ENCODE assay signal across 2 cellular contexts in the genomic region with DNA sequence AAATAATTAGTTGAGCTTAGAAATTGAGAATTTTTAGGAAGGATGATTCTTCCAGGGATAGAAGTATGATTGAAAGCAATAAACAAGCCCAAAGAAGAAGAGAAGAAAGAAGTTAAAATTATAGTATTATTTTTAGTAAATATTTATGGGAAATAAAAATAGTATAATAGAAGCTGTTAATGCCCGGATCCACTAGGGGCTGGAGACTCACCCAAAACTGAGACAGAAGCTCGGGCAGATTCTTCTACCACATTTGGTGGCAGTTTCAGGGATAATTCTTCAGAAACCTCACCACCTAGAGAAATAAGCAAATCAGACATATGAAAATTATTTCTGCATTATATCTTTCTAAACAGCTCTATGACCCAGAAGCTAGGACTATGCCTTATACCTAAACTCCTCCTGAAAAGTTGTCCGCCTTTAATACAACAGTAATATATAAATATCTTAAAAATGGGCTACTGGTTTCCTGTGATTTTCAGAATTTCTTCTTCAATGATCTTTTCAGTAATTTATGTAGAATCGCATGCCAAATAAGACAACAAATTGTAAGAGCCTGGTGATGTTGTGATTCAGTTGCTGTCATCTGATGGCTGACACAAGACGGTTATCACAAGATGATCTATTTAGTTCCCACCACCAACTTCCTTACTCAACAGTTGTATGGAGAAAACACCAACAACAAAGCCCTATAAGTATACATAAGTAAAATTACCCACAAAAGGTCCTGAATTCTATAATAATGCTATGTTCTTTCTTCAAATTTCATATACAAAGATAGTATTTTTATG.
TF ChIP-seq lines count a peak whose summit lies in the region.

No MANE protein-coding gene starts in this region.

TF ChIP-seq in GM23338, 12 proteins besides CTCF, POLR2A, EP300 and RAD21 (continues in another document):
- TF ChIP-seq, protein P1, sequence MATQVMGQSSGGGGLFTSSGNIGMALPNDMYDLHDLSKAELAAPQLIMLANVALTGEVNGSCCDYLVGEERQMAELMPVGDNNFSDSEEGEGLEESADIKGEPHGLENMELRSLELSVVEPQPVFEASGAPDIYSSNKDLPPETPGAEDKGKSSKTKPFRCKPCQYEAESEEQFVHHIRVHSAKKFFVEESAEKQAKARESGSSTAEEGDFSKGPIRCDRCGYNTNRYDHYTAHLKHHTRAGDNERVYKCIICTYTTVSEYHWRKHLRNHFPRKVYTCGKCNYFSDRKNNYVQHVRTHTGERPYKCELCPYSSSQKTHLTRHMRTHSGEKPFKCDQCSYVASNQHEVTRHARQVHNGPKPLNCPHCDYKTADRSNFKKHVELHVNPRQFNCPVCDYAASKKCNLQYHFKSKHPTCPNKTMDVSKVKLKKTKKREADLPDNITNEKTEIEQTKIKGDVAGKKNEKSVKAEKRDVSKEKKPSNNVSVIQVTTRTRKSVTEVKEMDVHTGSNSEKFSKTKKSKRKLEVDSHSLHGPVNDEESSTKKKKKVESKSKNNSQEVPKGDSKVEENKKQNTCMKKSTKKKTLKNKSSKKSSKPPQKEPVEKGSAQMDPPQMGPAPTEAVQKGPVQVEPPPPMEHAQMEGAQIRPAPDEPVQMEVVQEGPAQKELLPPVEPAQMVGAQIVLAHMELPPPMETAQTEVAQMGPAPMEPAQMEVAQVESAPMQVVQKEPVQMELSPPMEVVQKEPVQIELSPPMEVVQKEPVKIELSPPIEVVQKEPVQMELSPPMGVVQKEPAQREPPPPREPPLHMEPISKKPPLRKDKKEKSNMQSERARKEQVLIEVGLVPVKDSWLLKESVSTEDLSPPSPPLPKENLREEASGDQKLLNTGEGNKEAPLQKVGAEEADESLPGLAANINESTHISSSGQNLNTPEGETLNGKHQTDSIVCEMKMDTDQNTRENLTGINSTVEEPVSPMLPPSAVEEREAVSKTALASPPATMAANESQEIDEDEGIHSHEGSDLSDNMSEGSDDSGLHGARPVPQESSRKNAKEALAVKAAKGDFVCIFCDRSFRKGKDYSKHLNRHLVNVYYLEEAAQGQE (IDR thresholded peaks at IDR 0.05; ENCODE audit: unreplicated experiment): no peak
- TF ChIP-seq, protein P2, sequence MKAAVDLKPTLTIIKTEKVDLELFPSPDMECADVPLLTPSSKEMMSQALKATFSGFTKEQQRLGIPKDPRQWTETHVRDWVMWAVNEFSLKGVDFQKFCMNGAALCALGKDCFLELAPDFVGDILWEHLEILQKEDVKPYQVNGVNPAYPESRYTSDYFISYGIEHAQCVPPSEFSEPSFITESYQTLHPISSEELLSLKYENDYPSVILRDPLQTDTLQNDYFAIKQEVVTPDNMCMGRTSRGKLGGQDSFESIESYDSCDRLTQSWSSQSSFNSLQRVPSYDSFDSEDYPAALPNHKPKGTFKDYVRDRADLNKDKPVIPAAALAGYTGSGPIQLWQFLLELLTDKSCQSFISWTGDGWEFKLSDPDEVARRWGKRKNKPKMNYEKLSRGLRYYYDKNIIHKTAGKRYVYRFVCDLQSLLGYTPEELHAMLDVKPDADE (IDR thresholded peaks at IDR 0.05): no peak
- TF ChIP-seq EZH2phosphoT487 (IDR thresholded peaks at IDR 0.05; ENCODE audit: unreplicated experiment) (no peak), NANOG (IDR thresholded peaks at IDR 0.05; ENCODE audit: borderline replicate concordance) (no peak), CREB1 (CRISPR knock-in tag; IDR thresholded peaks at IDR 0.05; ENCODE audit: low read depth) (no peak), POLR2AphosphoS5 (IDR thresholded peaks at IDR 0.05; ENCODE audit: low read depth) (no peak)
- TF ChIP-seq, protein P3, sequence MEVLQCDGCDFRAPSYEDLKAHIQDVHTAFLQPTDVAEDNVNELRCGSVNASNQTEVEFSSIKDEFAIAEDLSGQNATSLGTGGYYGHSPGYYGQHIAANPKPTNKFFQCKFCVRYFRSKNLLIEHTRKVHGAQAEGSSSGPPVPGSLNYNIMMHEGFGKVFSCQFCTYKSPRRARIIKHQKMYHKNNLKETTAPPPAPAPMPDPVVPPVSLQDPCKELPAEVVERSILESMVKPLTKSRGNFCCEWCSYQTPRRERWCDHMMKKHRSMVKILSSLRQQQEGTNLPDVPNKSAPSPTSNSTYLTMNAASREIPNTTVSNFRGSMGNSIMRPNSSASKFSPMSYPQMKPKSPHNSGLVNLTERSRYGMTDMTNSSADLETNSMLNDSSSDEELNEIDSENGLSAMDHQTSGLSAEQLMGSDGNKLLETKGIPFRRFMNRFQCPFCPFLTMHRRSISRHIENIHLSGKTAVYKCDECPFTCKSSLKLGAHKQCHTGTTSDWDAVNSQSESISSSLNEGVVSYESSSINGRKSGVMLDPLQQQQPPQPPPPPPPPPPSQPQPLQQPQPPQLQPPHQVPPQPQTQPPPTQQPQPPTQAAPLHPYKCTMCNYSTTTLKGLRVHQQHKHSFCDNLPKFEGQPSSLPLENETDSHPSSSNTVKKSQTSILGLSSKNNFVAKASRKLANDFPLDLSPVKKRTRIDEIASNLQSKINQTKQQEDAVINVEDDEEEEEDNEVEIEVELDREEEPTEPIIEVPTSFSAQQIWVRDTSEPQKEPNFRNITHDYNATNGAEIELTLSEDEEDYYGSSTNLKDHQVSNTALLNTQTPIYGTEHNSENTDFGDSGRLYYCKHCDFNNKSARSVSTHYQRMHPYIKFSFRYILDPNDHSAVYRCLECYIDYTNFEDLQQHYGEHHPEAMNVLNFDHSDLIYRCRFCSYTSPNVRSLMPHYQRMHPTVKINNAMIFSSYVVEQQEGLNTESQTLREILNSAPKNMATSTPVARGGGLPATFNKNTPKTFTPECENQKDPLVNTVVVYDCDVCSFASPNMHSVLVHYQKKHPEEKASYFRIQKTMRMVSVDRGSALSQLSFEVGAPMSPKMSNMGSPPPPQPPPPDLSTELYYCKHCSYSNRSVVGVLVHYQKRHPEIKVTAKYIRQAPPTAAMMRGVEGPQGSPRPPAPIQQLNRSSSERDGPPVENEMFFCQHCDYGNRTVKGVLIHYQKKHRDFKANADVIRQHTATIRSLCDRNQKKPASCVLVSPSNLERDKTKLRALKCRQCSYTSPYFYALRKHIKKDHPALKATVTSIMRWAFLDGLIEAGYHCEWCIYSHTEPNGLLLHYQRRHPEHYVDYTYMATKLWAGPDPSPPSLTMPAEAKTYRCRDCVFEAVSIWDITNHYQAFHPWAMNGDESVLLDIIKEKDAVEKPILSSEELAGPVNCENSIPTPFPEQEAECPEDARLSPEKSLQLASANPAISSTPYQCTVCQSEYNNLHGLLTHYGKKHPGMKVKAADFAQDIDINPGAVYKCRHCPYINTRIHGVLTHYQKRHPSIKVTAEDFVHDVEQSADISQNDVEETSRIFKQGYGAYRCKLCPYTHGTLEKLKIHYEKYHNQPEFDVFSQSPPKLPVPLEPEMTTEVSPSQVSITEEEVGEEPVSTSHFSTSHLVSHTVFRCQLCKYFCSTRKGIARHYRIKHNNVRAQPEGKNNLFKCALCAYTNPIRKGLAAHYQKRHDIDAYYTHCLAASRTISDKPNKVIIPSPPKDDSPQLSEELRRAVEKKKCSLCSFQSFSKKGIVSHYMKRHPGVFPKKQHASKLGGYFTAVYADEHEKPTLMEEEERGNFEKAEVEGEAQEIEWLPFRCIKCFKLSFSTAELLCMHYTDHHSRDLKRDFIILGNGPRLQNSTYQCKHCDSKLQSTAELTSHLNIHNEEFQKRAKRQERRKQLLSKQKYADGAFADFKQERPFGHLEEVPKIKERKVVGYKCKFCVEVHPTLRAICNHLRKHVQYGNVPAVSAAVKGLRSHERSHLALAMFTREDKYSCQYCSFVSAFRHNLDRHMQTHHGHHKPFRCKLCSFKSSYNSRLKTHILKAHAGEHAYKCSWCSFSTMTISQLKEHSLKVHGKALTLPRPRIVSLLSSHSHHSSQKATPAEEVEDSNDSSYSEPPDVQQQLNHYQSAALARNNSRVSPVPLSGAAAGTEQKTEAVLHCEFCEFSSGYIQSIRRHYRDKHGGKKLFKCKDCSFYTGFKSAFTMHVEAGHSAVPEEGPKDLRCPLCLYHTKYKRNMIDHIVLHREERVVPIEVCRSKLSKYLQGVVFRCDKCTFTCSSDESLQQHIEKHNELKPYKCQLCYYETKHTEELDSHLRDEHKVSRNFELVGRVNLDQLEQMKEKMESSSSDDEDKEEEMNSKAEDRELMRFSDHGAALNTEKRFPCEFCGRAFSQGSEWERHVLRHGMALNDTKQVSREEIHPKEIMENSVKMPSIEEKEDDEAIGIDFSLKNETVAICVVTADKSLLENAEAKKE (CRISPR knock-in tag; IDR thresholded peaks at IDR 0.05): no peak

TF ChIP-seq in HepG2, 621 proteins besides CTCF, POLR2A, EP300 and RAD21 (continued from another document and continues in another):
- peak; percentile 82 for TF ChIP-seq RBFOX2 (IDR thresholded peaks at IDR 0.05; ENCODE audit: low read depth, low read length)
- TF ChIP-seq, protein P4, sequence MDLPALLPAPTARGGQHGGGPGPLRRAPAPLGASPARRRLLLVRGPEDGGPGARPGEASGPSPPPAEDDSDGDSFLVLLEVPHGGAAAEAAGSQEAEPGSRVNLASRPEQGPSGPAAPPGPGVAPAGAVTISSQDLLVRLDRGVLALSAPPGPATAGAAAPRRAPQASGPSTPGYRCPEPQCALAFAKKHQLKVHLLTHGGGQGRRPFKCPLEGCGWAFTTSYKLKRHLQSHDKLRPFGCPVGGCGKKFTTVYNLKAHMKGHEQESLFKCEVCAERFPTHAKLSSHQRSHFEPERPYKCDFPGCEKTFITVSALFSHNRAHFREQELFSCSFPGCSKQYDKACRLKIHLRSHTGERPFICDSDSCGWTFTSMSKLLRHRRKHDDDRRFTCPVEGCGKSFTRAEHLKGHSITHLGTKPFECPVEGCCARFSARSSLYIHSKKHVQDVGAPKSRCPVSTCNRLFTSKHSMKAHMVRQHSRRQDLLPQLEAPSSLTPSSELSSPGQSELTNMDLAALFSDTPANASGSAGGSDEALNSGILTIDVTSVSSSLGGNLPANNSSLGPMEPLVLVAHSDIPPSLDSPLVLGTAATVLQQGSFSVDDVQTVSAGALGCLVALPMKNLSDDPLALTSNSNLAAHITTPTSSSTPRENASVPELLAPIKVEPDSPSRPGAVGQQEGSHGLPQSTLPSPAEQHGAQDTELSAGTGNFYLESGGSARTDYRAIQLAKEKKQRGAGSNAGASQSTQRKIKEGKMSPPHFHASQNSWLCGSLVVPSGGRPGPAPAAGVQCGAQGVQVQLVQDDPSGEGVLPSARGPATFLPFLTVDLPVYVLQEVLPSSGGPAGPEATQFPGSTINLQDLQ (CRISPR knock-in tag; IDR thresholded peaks at IDR 0.05): no peak
- TF ChIP-seq RCOR2 (CRISPR knock-in tag; IDR thresholded peaks at IDR 0.05): no peak
- no peak for TF ChIP-seq HIVEP1 (CRISPR knock-in tag; IDR thresholded peaks at IDR 0.05)
- no peak for TF ChIP-seq KLF12 (CRISPR knock-in tag; IDR thresholded peaks at IDR 0.05; ENCODE audit: borderline replicate concordance)
- no peak for TF ChIP-seq ATF7-NPFF (CRISPR knock-in tag; IDR thresholded peaks at IDR 0.05; ENCODE audit: low read depth)
- no peak for TF ChIP-seq TBX3 (IDR thresholded peaks at IDR 0.05; ENCODE audit: borderline replicate concordance)
- peak; percentile 87 for TF ChIP-seq AGO2 (optimal IDR thresholded peaks at IDR 0.05; ENCODE audit: low read depth, low read length)
- TF ChIP-seq, protein P5, sequence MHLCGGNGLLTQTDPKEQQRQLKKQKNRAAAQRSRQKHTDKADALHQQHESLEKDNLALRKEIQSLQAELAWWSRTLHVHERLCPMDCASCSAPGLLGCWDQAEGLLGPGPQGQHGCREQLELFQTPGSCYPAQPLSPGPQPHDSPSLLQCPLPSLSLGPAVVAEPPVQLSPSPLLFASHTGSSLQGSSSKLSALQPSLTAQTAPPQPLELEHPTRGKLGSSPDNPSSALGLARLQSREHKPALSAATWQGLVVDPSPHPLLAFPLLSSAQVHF (CRISPR knock-in tag; IDR thresholded peaks at IDR 0.05): no peak
- no peak for TF ChIP-seq ELF1 (CRISPR knock-in tag; IDR thresholded peaks at IDR 0.05)
- TF ChIP-seq BORCS8-MEF2B (CRISPR knock-in tag; IDR thresholded peaks at IDR 0.05): no peak
- TF ChIP-seq, protein P6, sequence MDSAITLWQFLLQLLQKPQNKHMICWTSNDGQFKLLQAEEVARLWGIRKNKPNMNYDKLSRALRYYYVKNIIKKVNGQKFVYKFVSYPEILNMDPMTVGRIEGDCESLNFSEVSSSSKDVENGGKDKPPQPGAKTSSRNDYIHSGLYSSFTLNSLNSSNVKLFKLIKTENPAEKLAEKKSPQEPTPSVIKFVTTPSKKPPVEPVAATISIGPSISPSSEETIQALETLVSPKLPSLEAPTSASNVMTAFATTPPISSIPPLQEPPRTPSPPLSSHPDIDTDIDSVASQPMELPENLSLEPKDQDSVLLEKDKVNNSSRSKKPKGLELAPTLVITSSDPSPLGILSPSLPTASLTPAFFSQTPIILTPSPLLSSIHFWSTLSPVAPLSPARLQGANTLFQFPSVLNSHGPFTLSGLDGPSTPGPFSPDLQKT (CRISPR knock-in tag; IDR thresholded peaks at IDR 0.05; ENCODE audit: borderline replicate concordance): no peak
- TF ChIP-seq SMAD9 (CRISPR knock-in tag; IDR thresholded peaks at IDR 0.05): no peak
- peak; percentile 46; the same call in 1 of the 2 replicates for TF ChIP-seq POLR2G (IDR thresholded peaks at IDR 0.05; ENCODE audit: low read depth, low read length)
- no peak for TF ChIP-seq ELF3 (CRISPR knock-in tag; IDR thresholded peaks at IDR 0.05)
- TF ChIP-seq, protein P7, sequence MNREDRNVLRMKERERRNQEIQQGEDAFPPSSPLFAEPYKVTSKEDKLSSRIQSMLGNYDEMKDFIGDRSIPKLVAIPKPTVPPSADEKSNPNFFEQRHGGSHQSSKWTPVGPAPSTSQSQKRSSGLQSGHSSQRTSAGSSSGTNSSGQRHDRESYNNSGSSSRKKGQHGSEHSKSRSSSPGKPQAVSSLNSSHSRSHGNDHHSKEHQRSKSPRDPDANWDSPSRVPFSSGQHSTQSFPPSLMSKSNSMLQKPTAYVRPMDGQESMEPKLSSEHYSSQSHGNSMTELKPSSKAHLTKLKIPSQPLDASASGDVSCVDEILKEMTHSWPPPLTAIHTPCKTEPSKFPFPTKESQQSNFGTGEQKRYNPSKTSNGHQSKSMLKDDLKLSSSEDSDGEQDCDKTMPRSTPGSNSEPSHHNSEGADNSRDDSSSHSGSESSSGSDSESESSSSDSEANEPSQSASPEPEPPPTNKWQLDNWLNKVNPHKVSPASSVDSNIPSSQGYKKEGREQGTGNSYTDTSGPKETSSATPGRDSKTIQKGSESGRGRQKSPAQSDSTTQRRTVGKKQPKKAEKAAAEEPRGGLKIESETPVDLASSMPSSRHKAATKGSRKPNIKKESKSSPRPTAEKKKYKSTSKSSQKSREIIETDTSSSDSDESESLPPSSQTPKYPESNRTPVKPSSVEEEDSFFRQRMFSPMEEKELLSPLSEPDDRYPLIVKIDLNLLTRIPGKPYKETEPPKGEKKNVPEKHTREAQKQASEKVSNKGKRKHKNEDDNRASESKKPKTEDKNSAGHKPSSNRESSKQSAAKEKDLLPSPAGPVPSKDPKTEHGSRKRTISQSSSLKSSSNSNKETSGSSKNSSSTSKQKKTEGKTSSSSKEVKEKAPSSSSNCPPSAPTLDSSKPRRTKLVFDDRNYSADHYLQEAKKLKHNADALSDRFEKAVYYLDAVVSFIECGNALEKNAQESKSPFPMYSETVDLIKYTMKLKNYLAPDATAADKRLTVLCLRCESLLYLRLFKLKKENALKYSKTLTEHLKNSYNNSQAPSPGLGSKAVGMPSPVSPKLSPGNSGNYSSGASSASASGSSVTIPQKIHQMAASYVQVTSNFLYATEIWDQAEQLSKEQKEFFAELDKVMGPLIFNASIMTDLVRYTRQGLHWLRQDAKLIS (CRISPR knock-in tag; IDR thresholded peaks at IDR 0.05): no peak
- no peak for TF ChIP-seq LCORL (IDR thresholded peaks at IDR 0.05)
- no peak for TF ChIP-seq LCORL (CRISPR knock-in tag; IDR thresholded peaks at IDR 0.05)
- no peak for TF ChIP-seq MAFF (IDR thresholded peaks at IDR 0.05; ENCODE audit: low read depth, low read length)
- TF ChIP-seq, protein P8, sequence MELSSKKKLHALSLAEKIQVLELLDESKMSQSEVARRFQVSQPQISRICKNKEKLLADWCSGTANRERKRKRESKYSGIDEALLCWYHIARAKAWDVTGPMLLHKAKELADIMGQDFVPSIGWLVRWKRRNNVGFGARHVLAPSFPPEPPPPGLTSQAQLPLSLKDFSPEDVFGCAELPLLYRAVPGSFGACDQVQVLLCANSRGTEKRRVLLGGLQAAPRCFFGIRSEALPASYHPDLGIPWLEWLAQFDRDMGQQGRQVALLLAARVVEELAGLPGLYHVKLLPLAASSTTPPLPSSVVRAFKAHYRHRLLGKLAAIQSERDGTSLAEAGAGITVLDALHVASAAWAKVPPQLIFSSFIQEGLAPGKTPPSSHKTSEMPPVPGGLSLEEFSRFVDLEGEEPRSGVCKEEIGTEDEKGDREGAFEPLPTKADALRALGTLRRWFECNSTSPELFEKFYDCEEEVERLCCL (CRISPR knock-in tag; IDR thresholded peaks at IDR 0.05; ENCODE audit: borderline replicate concordance): no peak
- no peak for TF ChIP-seq NKX3-1 (CRISPR knock-in tag; IDR thresholded peaks at IDR 0.05)
